Comparison of ENCODE assay signal across 9 cellular contexts in the genomic region with DNA sequence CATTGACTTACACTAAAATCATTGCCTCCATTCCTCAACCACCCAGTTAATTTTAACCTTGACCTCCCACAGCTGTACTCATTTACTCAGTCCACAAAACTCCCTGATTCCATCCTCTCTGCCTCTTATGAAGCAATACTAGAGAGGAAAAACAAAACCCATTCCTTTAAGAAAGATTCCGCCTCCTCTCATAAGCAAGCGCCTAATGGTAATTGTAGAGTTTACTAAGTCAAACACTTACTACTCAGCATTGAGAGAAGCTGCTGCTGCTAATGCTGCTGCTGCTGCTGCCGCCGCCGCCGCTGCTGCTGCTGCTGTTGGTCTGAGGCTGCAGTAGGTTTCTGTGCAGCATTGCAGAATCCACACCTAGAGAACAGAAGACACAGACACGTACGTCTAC. TPM values are rescaled to one million over a fixed set of nuclear protein-coding genes. Genes with fewer than 3 reads are reported as not detected.
DNase-seq lines count a peak whose midpoint lies in the region; ATAC-seq and TF ChIP-seq lines count a peak whose summit lies in the region.
"Had no signal": no experiment of that assay in that cellular context is flagged by ENCODE, and none has a peak within 500 bp of the region (broad histone marks: within the 10 kb centered on the region; RNA-seq: fewer than 3 reads in every experiment).

No MANE protein-coding gene starts in this region.

- H3K36me3 ChIP-seq in SK-N-MC (ENCODE audit: insufficient read depth, low read length) (no peaks in the 10 kb centered on the region), psoas muscle (ENCODE audit: insufficient read depth in 1 of 2, low read depth in 1 of 2) (no peaks in the 10 kb centered on the region)

- H3K4me1 ChIP-seq in psoas muscle: peaks cover 28% of the 10 kb centered on the region

- TF ChIP-seq CTCF in psoas muscle (IDR thresholded peaks at IDR 0.05): no peak

- peak; percentile 43 for DNase-seq in GM04504 (ENCODE audit: low read depth)
- DNase-seq in SK-N-MC (ENCODE audit: low read depth, low spot score): no peak
- peak; percentile 34 to 80 (median 62) for DNase-seq in head of caudate nucleus
- peak in 1 of 2 donors; percentile 18 for DNase-seq in psoas muscle
- DNase-seq in iPS-NIHi7 (ENCODE audit: extremely low spot score): no peak

- peak overlapping the region; percentile 37 for H3K9ac ChIP-seq in SK-N-MC (ENCODE audit: insufficient read length)

- H3K4me3 ChIP-seq in SK-N-MC (peak overlapping the region; percentile 83), psoas muscle (peak overlapping the region; percentile 99)

- intact Hi-C loops in head of caudate nucleus (cut with DNase I): loop anchor here (2.0 to 10.0 kb wide), 3 partner anchors 71 to 129 kb away; no protein-coding TSS in a partner anchor
- intact Hi-C loops in psoas muscle (cut with DNase I): loop anchor here (5.0 kb wide), 3 partner anchors 67 to 123 kb away; no protein-coding TSS in a partner anchor

- no peaks in the 10 kb centered on the region for H3K9me3 ChIP-seq in SK-N-MC (ENCODE audit: low read depth, low read length)
- H3K9me3 ChIP-seq in psoas muscle: no peaks in the 10 kb centered on the region

- peak overlapping the region; percentile 81 for H3K27ac ChIP-seq in SK-N-MC
- peak overlapping the region; percentile 46 for H3K27ac ChIP-seq in psoas muscle

- no peaks in the 10 kb centered on the region for H3K27me3 ChIP-seq in psoas muscle (ENCODE audit: insufficient read depth in 3 of 3, low read length in 2 of 3)

- 10 to 25% (median 20%) methylated on average over 8 of the region's 8 CpGs for WGBS in psoas muscle, 3 donors

- ATAC-seq in psoas muscle: no peak
- no peak for ATAC-seq in GM18498 (IDR thresholded peaks at IDR 0.05; ENCODE audit: unreplicated experiment)
- no peak for ATAC-seq in GM19023 (IDR thresholded peaks at IDR 0.05; ENCODE audit: unreplicated experiment)
- no peak for ATAC-seq in GM21381 (IDR thresholded peaks at IDR 0.05; ENCODE audit: unreplicated experiment)
- ATAC-seq: Panc1 had no signal

RNA-seq across cellular contexts. Expression of a gene that starts 2.1 kb away (rescaled TPM):
- total RNA-seq in psoas muscle: 10 to 100 TPM in 3 of 4 donors, 1 to 10 TPM in 1; 8.0 to 26.3 (median 14.0) TPM
- 10 to 100 TPM in 1 of 3 donors, 1 to 10 TPM in 2; 4.2 to 24.4 (median 5.9) TPM for polyA plus RNA-seq in psoas muscle

Comparison
In these comparisons a context has a peak if more than half of its experiments do, and no peak if none do; other contexts are left out.
1. DNase-seq: peak in GM04504 (single experiment) and head of caudate nucleus (42 of 42); none in SK-N-MC (single experiment) and iPS-NIHi7 (single experiment).